In genomic region chr15:85622432-85622831, GRCh38 we compare ENCODE assay signal across 9 cellular contexts.
DNase-seq lines count a peak whose midpoint lies in the region; ATAC-seq, FAIRE-seq and TF ChIP-seq lines count a peak whose summit lies in the region.
"Had no signal": no experiment of that assay in that cellular context is flagged by ENCODE, and none has a peak within 500 bp of the region (broad histone marks: within the 10 kb centered on the region; RNA-seq: fewer than 3 reads in every experiment).

No MANE protein-coding gene starts in this region.

- DNase-seq in cardiac muscle cell (ENCODE audit: low read depth in 1 of 2, low spot score in 1 of 2) = peak in 1 of 2 donors; percentile 51
- DNase-seq in cardiac septum (ENCODE audit: low spot score) = no peak
- peak; percentile 88 for DNase-seq in astrocyte (ENCODE audit: low read depth)
- DNase-seq in upper lobe of right lung = no peak
- DNase-seq in NCI-H1105 treated with DMSO at 0.1 percent for 48 hours (lab: John Stamatoyannopoulos, UW) = no peak
- no peak for DNase-seq in activated naive CD4-positive, alpha-beta T cell treated with anti-CD3 and anti-CD28 coated beads, Interleukin-2, amount 50 U/mL, for 16 hours
- DNase-seq: NCI-H345 had no signal

- no peak overlapping the region for H3K4me3 Mint-ChIP-seq in astrocyte (ENCODE audit: unreplicated experiment)

- peaks cover 36% of the 10 kb centered on the region for H4K20me1 ChIP-seq in astrocyte (ENCODE audit: insufficient read depth, low read length)

- H3K9me3 Mint-ChIP-seq in astrocyte (ENCODE audit: unreplicated experiment) = peaks cover 2% of the 10 kb centered on the region

- peaks cover 2% of the 10 kb centered on the region for H3K36me3 Mint-ChIP-seq in astrocyte (ENCODE audit: low read depth, unreplicated experiment)

- no peak overlapping the region for H2AFZ ChIP-seq in astrocyte (ENCODE audit: low read depth, low read length)

- H3K4me3 ChIP-seq in cardiac muscle cell = no peak overlapping the region
- peak overlapping the region; percentile 14 for H3K4me3 ChIP-seq in astrocyte (ENCODE audit: insufficient read depth, low read depth, low read length)
- peak overlapping the region; percentile 8 to 73 for H3K4me3 ChIP-seq in mucosa of rectum (ENCODE audit: low read length in 2 of 2)
- H3K4me3 ChIP-seq in upper lobe of right lung = peak overlapping the region; percentile 47

- H3K4me1 ChIP-seq in cardiac muscle cell (ENCODE audit: low read depth) (peaks cover 64% of the 10 kb centered on the region), astrocyte (ENCODE audit: insufficient read depth, low read length) (peaks cover 63% of the 10 kb centered on the region), mucosa of rectum (ENCODE audit: control insufficient read depth in 2 of 2, insufficient read depth in 2 of 2, low read length in 2 of 2) (peaks cover 22 to 26% of the 10 kb centered on the region in 2 donors), upper lobe of right lung (peaks cover 95% of the 10 kb centered on the region)

- H3K27ac Mint-ChIP-seq in astrocyte (ENCODE audit: unreplicated experiment) = no peak overlapping the region

- H3K27ac ChIP-seq in cardiac muscle cell = peak overlapping the region; percentile 26
- peak overlapping the region; percentile 52 for H3K27ac ChIP-seq in astrocyte (ENCODE audit: low read depth, low read length)
- peak overlapping the region; percentile 35 to 46 for H3K27ac ChIP-seq in mucosa of rectum (ENCODE audit: low read depth in 2 of 2, low read length in 2 of 2)
- peak overlapping the region; percentile 78 for H3K27ac ChIP-seq in upper lobe of right lung

- H3K4me2 ChIP-seq in astrocyte (ENCODE audit: low read length) = peak overlapping the region; percentile 65

- H3K27me3 Mint-ChIP-seq in astrocyte (ENCODE audit: low read depth, unreplicated experiment) = no peaks in the 10 kb centered on the region

- H3K27me3 ChIP-seq in cardiac muscle cell = no peaks in the 10 kb centered on the region
- H3K27me3 ChIP-seq in astrocyte (ENCODE audit: insufficient read depth, low read length) = no peaks in the 10 kb centered on the region
- no peaks in the 10 kb centered on the region for H3K27me3 ChIP-seq in mucosa of rectum (ENCODE audit: control insufficient read depth in 2 of 2, insufficient read depth in 2 of 2, low read length in 2 of 2)
- H3K27me3 ChIP-seq in upper lobe of right lung = no peaks in the 10 kb centered on the region

- H3K9ac ChIP-seq in astrocyte (ENCODE audit: low read length) (peak overlapping the region; percentile 28), mucosa of rectum (ENCODE audit: low read depth in 1 of 2, low read length in 2 of 2) (peak overlapping the region; percentile 18 to 33)

- peak; percentile 83 for FAIRE-seq in astrocyte (lab: Jason Lieb, UNC)

- ATAC-seq in upper lobe of right lung (no peak), HG03442 (IDR thresholded peaks at IDR 0.05; ENCODE audit: unreplicated experiment) (no peak)

- H3K9me3 ChIP-seq in cardiac muscle cell (ENCODE audit: low read depth) (no peaks in the 10 kb centered on the region), astrocyte (ENCODE audit: insufficient read depth, low read depth, low read length) (no peaks in the 10 kb centered on the region), mucosa of rectum (ENCODE audit: control insufficient read depth in 2 of 2, low read length in 2 of 2) (no peaks in the 10 kb centered on the region), upper lobe of right lung (no peaks in the 10 kb centered on the region)

- TF ChIP-seq CTCF in cardiac muscle cell (IDR thresholded peaks at IDR 0.05; ENCODE audit: low read depth, low read length) (no peak), astrocyte (IDR thresholded peaks at IDR 0.05; ENCODE audit: insufficient read depth, low read depth, low read length) (no peak), upper lobe of right lung (IDR thresholded peaks at IDR 0.05) (no peak)

- intact Hi-C loops in cardiac septum (cut with DNase I) = loop anchor here (5.0 kb wide), 2 partner anchors 40 to 85 kb away; no protein-coding TSS in a partner anchor
- intact Hi-C loops in upper lobe of right lung (cut with DNase I) = no loop called here

- peaks cover 70% of the 10 kb centered on the region for H3K79me2 ChIP-seq in astrocyte (ENCODE audit: insufficient read depth, low read length)

- H3K36me3 ChIP-seq in cardiac muscle cell (peaks cover 4% of the 10 kb centered on the region), astrocyte (ENCODE audit: insufficient read depth, low read length) (no peaks in the 10 kb centered on the region), mucosa of rectum (ENCODE audit: control insufficient read depth in 2 of 2, insufficient read depth in 2 of 2, low read length in 2 of 2) (peaks cover 7 to 20% of the 10 kb centered on the region in 2 donors), upper lobe of right lung (peaks cover 27% of the 10 kb centered on the region)

- peaks cover 21% of the 10 kb centered on the region for H3K4me1 Mint-ChIP-seq in astrocyte (ENCODE audit: low read depth, unreplicated experiment)

Comparison
In these comparisons a context has a peak if more than half of its experiments do, and no peak if none do; other contexts are left out.
1. H3K27ac ChIP-seq: peak in every context shown above with its lines; median percentile 78 in upper lobe of right lung; 52 in astrocyte; 40 in mucosa of rectum; 26 in cardiac muscle cell.